9 cellular contexts compared by ENCODE assay signal in the genomic region with DNA sequence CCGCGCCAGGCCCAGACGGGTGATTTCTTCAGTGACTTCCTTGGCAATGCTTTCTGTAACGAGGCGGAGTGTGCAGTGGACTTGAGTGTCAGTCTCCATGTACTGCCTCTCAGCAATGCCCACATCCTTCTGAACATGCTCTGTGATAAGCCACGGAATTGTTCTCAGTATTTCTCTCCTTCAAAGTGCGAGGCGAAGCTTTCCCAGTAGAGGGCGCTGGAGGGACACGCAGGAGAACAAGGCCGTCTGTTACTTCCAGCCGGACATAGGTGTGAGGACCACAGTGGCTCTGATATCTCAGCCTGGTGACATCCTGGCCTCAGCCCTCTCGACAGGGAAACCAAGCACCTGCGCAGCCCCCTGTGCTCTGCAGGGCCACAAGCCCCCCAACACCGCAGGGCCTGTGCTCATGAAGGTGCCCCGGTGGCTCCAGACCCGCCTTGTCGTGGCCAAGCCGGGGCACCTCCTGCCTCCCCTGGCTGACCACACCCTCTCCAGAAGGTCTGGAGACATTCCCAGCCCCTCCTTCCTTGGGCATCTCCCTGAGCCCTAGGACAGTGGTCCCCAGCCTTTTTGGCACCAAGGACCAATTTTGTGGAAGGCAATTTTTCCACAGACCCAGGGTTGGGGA. TPM values are rescaled to one million over a fixed set of nuclear protein-coding genes. Genes with fewer than 3 reads are reported as not detected.
DNase-seq lines count a peak whose midpoint lies in the region; ATAC-seq and TF ChIP-seq lines count a peak whose summit lies in the region.
"Had no signal": no experiment of that assay in that cellular context is flagged by ENCODE, and none has a peak within 500 bp of the region (broad histone marks: within the 10 kb centered on the region; RNA-seq: fewer than 3 reads in every experiment).

No MANE protein-coding gene starts in this region.

- H3K27me3 ChIP-seq in kidney epithelial cell (ENCODE audit: control insufficient read depth, insufficient read depth, low read length), result peaks cover 8% of the 10 kb centered on the region

- H3K36me3 ChIP-seq in kidney epithelial cell (ENCODE audit: control insufficient read depth, insufficient read depth, low read length), result no peaks in the 10 kb centered on the region

- no peak for ATAC-seq in GM21737 (IDR thresholded peaks at IDR 0.05; ENCODE audit: unreplicated experiment)

- no peak overlapping the region for H3K4me3 ChIP-seq in kidney epithelial cell (ENCODE audit: low read depth, low read length)

- peak; percentile 95 for TF ChIP-seq CTCF in kidney epithelial cell (IDR thresholded peaks at IDR 0.05; ENCODE audit: insufficient read depth, low read length, poor library complexity, severe bottlenecking)

- in situ Hi-C loops in T47D (cut with HindIII; ENCODE audit: low pct_unique_long_range_greater_than_20kb, low sequenced_read_pairs), result no loop called here

- peak; percentile 9 for DNase-seq in NCI-H2171 treated with DMSO at 0.1 percent for 48 hours (lab: John Stamatoyannopoulos, UW)
- DNase-seq in NCI-H2171 (lab: John Stamatoyannopoulos, UW), result no peak
- peak; percentile 79 for DNase-seq in NCI-H1092 treated with DMSO at 0.1 percent for 48 hours (lab: John Stamatoyannopoulos, UW)
- peak; percentile 81 for DNase-seq in SW480 (ENCODE audit: low spot score)
- DNase-seq in T47D (ENCODE audit: low read depth in 1 of 2, low spot score in 1 of 2), result peak; percentile 43 to 91
- DNase-seq in kidney epithelial cell (ENCODE audit: low read depth), result peak; percentile 23
- DNase-seq in stimulated activated CD4-positive, alpha-beta T cell treated with anti-CD3 and anti-CD28 coated beads, Interleukin-1b, Interleukin-23, amount 100 ng/mL, for 4 hours (ENCODE audit: low read depth in 2 of 2), result peak; percentile 5 to 34

RNA-seq across cellular contexts. Expression of gene BACE2, which starts 46.1 kb away (rescaled TPM):
- 81.0 and 82.8 TPM in 2 replicates for total RNA-seq in kidney epithelial cell
- total RNA-seq: CD4-positive, alpha-beta memory T cell had no signal
